22 cellular contexts compared by ENCODE assay signal in the genomic region with DNA sequence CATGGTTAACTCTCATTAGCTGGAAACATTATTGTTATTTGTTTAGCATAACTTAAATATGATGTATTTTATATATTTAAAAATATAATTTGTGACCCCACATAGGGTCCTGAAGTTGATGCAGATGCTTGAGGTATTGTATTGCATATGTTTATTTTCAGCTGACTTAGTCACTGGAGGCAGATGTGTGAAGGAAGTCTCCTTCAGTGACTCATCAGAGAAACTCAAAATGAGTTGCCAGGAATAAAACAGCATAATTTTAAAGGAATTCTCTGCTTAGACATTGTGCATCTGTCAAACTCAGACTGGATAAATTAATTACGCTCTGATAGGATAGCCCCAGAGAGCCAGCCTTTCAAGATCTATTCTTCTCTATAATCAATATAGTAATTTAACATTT. TPM values are rescaled to one million over a fixed set of nuclear protein-coding genes. Genes with fewer than 3 reads are reported as not detected.
DNase-seq lines count a peak whose midpoint lies in the region; ATAC-seq and TF ChIP-seq lines count a peak whose summit lies in the region.
"Had no signal": no experiment of that assay in that cellular context is flagged by ENCODE, and none has a peak within 500 bp of the region (broad histone marks: within the 10 kb centered on the region; RNA-seq: fewer than 3 reads in every experiment).

No MANE protein-coding gene starts in this region.

- no peak overlapping the region for H3K4me2 ChIP-seq in mesenchymal stem cell (ENCODE audit: low read length, poor library complexity, severe bottlenecking)
- H3K4me2 ChIP-seq: KMS-11, PC-9 had no signal

- DNase-seq in AG20443 (ENCODE audit: low spot score), result peak; percentile 63
- DNase-seq in LHCN-M2 (ENCODE audit: low read depth), result peak; percentile 78
- DNase-seq in choroid plexus epithelial cell (ENCODE audit: low read depth), result peak; percentile 70
- peak; percentile 73 for DNase-seq in mesenchymal stem cell
- DNase-seq in stimulated activated naive CD4-positive, alpha-beta T cell (lab: John Stamatoyannopoulos, UW), result no peak
- no peak for DNase-seq in RPMI8226
- no peak for DNase-seq in heart left ventricle
- DNase-seq: activated CD4-positive, alpha-beta T cell treated with anti-CD3 and anti-CD28 coated beads for 4 hours; activated naive CD8-positive, alpha-beta T cell treated with anti-CD3 and anti-CD28 coated beads, Interleukin-2, amount 10 ng/mL, durations not matched to agents 7 days and 5 days; colonic mucosa; gastrocnemius medialis; NCI-H1436 treated with DMSO at 0.1 percent for 48 hours; NCI-H510A; PC-9; T-helper 2 cell had no signal

- no peaks in the 10 kb centered on the region for H3K79me1 ChIP-seq in mesenchymal stem cell (replicated peaks; ENCODE audit: low read length, poor library complexity, severe bottlenecking)

- H4K8ac ChIP-seq in mesenchymal stem cell (ENCODE audit: low read length), result no peak overlapping the region

- H3K27me3 ChIP-seq in mesenchymal stem cell (ENCODE audit: control insufficient read depth in 1 of 2, insufficient read depth in 1 of 2, low read length in 2 of 2) (no peaks in the 10 kb centered on the region), gastroesophageal sphincter (peaks cover 10% of the 10 kb centered on the region), heart left ventricle (peaks cover 0 to 17% (median 0%) of the 10 kb centered on the region in 9 donors)
- H3K27me3 ChIP-seq: colonic mucosa, gastrocnemius medialis had no signal

- H3K23ac ChIP-seq in mesenchymal stem cell (ENCODE audit: low read length in 2 of 2), result no peak overlapping the region

- H3K9me3 ChIP-seq in mesenchymal stem cell (ENCODE audit: control insufficient read depth, low read length) (no peaks in the 10 kb centered on the region), gastroesophageal sphincter (no peaks in the 10 kb centered on the region), heart left ventricle (no peaks in the 10 kb centered on the region)
- H3K9me3 ChIP-seq: colonic mucosa, gastrocnemius medialis had no signal

- intact Hi-C loops in heart left ventricle (cut with DNase I), result no loop called here

- no peak overlapping the region for H3K9ac ChIP-seq in mesenchymal stem cell (ENCODE audit: low read length)
- H3K9ac ChIP-seq: KMS-11, parathyroid adenoma had no signal

- H2AFZ ChIP-seq in mesenchymal stem cell (ENCODE audit: low read depth, low read length), result no peak overlapping the region
- H2AFZ ChIP-seq: parathyroid adenoma, PC-9 had no signal

- ATAC-seq in gastroesophageal sphincter (no peak), heart left ventricle (no peak)
- ATAC-seq: gastrocnemius medialis had no signal

- H2BK15ac ChIP-seq in mesenchymal stem cell (ENCODE audit: low read depth, poor library complexity, severe bottlenecking), result no peak overlapping the region

- H3K18ac ChIP-seq in mesenchymal stem cell (ENCODE audit: low read depth in 1 of 2, low read length in 2 of 2), result no peak overlapping the region

- H3K27ac ChIP-seq in mesenchymal stem cell (ENCODE audit: low read length, poor library complexity, severe bottlenecking) (peak overlapping the region; percentile 43), gastroesophageal sphincter (no peak overlapping the region), heart left ventricle (no peak overlapping the region)
- H3K27ac ChIP-seq: C4-2B, colonic mucosa, gastrocnemius medialis, KMS-11, parathyroid adenoma, PC-9 had no signal

- H3K14ac ChIP-seq in mesenchymal stem cell (ENCODE audit: low read length in 2 of 2), result no peak overlapping the region

- WGBS in mesenchymal stem cell, result 50% methylated on average over 1 of the region's 1 CpG
- WGBS in gastroesophageal sphincter (ENCODE audit: low coverage in 1 of 2), 2 donors, result 33 to 50% methylated on average over 1 of the region's 1 CpG
- WGBS in heart left ventricle, 4 donors, result 38 to 89% (median 76%) methylated on average over 1 of the region's 1 CpG

- H2BK12ac ChIP-seq in mesenchymal stem cell (ENCODE audit: low read length in 2 of 2), result no peak overlapping the region

- H4K91ac ChIP-seq in mesenchymal stem cell (ENCODE audit: low read length), result no peak overlapping the region

- no peak overlapping the region for H2AK5ac ChIP-seq in mesenchymal stem cell (ENCODE audit: low read length, severe bottlenecking)

- H2BK120ac ChIP-seq in mesenchymal stem cell (ENCODE audit: low read depth, low read length), result no peak overlapping the region

- H3K4me1 ChIP-seq in mesenchymal stem cell (ENCODE audit: control insufficient read depth, insufficient read depth, low read depth, low read length), result no peaks in the 10 kb centered on the region
- H3K4me1 ChIP-seq in gastroesophageal sphincter, result no peaks in the 10 kb centered on the region
- H3K4me1 ChIP-seq in heart left ventricle, result no peaks in the 10 kb centered on the region
- H3K4me1 ChIP-seq: colonic mucosa, gastrocnemius medialis, parathyroid adenoma had no signal

- no peak for TF ChIP-seq EP300 in gastroesophageal sphincter (IDR thresholded peaks at IDR 0.05)

- H2BK5ac ChIP-seq in mesenchymal stem cell (ENCODE audit: low read depth, low read length, poor library complexity, severe bottlenecking), result no peak overlapping the region

- no peak overlapping the region for H3K4ac ChIP-seq in mesenchymal stem cell (ENCODE audit: low read depth in 1 of 2, low read length in 2 of 2)

- TF ChIP-seq CTCF in choroid plexus epithelial cell (conservative IDR thresholded peaks at IDR 0.05; ENCODE audit: low read depth, low read length) (no peak), gastroesophageal sphincter (IDR thresholded peaks at IDR 0.05) (no peak), heart left ventricle (IDR thresholded peaks at IDR 0.05) (no peak)

- H3K36me3 ChIP-seq in mesenchymal stem cell (ENCODE audit: control insufficient read depth in 1 of 2, insufficient read depth in 2 of 2, low read depth in 1 of 2, low read length in 2 of 2) (no peaks in the 10 kb centered on the region), gastroesophageal sphincter (no peaks in the 10 kb centered on the region), heart left ventricle (no peaks in the 10 kb centered on the region)
- H3K36me3 ChIP-seq: colonic mucosa, gastrocnemius medialis had no signal

- no peak for TF ChIP-seq POLR2A in gastroesophageal sphincter (IDR thresholded peaks at IDR 0.05)
- no peak for TF ChIP-seq POLR2A in heart left ventricle (IDR thresholded peaks at IDR 0.05)

- H3K4me3 ChIP-seq in choroid plexus epithelial cell (ENCODE audit: low read depth, low read length), result no peak overlapping the region
- H3K4me3 ChIP-seq in mesenchymal stem cell (ENCODE audit: insufficient read depth in 1 of 2, low read depth in 1 of 2, low read length in 2 of 2), result no peak overlapping the region
- no peak overlapping the region for H3K4me3 ChIP-seq in gastroesophageal sphincter
- H3K4me3 ChIP-seq in heart left ventricle, result no peak overlapping the region
- H3K4me3 ChIP-seq: colonic mucosa, gastrocnemius medialis, PC-9 had no signal

RNA-seq across cellular contexts. Expression of gene OR4F6, which starts 7.9 kb away (rescaled TPM):
- total RNA-seq in LHCN-M2 (2014; rRNA removed) (not detected in 2 replicates), gastroesophageal sphincter (not detected), heart left ventricle (not detected)
- polyA plus RNA-seq in LHCN-M2 (2012), result not detected
- not detected for polyA plus RNA-seq in mesenchymal stem cell (2013, experiment 1 of 2)
- not detected for polyA plus RNA-seq in mesenchymal stem cell (2013, experiment 2 of 2)
- not detected for polyA plus RNA-seq in heart left ventricle
- total RNA-seq: activated naive CD8-positive, alpha-beta T cell treated with anti-CD3 and anti-CD28 coated beads, Interleukin-2, amount 10 ng/mL, durations not matched to agents 7 days and 5 days; colonic mucosa; gastrocnemius medialis; mucosa of gallbladder; PC-9 had no signal
- polyA plus RNA-seq: keratinocyte, thymus had no signal

RNA-seq across cellular contexts. Expression of gene OR4F15, which starts 16.5 kb away (rescaled TPM):
- not detected in 2 replicates for total RNA-seq in LHCN-M2 (2014; rRNA removed)
- not detected for polyA plus RNA-seq in LHCN-M2 (2012)
- not detected for polyA plus RNA-seq in mesenchymal stem cell (2013, experiment 1 of 2)
- not detected for polyA plus RNA-seq in mesenchymal stem cell (2013, experiment 2 of 2)
- total RNA-seq in gastroesophageal sphincter, result not detected
- not detected for total RNA-seq in heart left ventricle
- polyA plus RNA-seq in heart left ventricle, result not detected
- total RNA-seq: activated naive CD8-positive, alpha-beta T cell treated with anti-CD3 and anti-CD28 coated beads, Interleukin-2, amount 10 ng/mL, durations not matched to agents 7 days and 5 days; colonic mucosa; gastrocnemius medialis; mucosa of gallbladder; PC-9 had no signal
- polyA plus RNA-seq: keratinocyte had no signal

Comparison
In these comparisons a context has a peak if more than half of its experiments do, and no peak if none do; other contexts are left out.
1. DNase-seq: peak in AG20443 (single experiment), LHCN-M2 (single experiment), choroid plexus epithelial cell (single experiment) and mesenchymal stem cell (single experiment); none in stimulated activated naive CD4-positive, alpha-beta T cell (0 of 6), RPMI8226 (single experiment) and heart left ventricle (0 of 5).